In the genomic region with DNA sequence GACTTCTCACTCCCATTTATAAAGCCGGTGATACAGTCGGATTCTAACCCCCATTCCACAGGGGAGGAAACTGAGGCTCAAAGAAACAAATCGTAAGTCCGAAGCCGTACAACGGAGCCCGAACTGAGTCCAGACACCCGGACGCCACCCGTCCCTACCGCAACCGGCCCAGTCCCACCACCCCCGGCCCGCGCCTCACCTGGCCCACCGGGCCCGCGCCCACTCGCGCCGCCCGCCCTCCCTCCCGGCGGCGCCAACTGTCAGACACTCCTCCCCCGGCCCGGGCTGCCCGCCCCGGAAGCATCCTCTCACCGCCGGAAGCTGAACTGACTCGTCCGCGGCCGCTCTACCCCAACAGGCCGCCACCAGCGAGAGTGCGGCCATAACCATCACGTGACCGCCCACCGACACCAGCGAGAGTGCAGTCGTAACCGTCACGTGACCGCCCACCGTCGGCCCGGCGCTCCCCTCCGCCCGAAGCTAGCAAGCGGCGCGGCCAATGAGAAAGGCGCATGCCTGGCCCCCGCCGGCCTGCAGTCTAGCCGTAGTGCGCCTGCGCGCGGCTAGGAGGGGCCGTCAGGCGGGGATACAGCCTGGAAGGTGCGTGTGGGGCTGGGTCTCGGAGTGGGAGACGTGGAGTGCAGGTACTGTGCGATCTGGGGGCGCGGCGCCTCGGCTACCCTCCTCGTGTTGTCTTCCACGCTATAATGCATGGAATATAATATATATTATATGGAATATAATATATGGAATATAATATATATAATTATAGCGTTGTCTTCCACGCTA, we compare ENCODE assay signal across 8 cellular contexts. TPM values are rescaled to one million over a fixed set of nuclear protein-coding genes. Genes with fewer than 3 reads are reported as not detected.
DNase-seq lines count a peak whose midpoint lies in the region; ATAC-seq and TF ChIP-seq lines count a peak whose summit lies in the region.

Gene C19orf47, minus strand, starts transcription at position 273 of the 789 bp plus-strand sequence. CDS start 6,540 bp downstream, outside the sequence.
Gene PLD3, plus strand, starts transcription at position 571 of the 789 bp plus-strand sequence. CDS start 17,789 bp downstream, outside the sequence.

- H2AFZ ChIP-seq in GM23338, result peak within 1 kb of the TSS; percentile 80

- no peaks in the 10 kb centered on the region for H3K9me3 ChIP-seq in DOHH2 (ENCODE audit: control insufficient read depth, insufficient read depth, low read length)
- H3K9me3 ChIP-seq in naive thymus-derived CD4-positive, alpha-beta T cell (ENCODE audit: control insufficient read depth in 2 of 3, low read length in 3 of 3), result no peaks in the 10 kb centered on the region

- H3K36me3 Mint-ChIP-seq in GM23338 (ENCODE audit: low read depth), result no peaks in the 10 kb centered on the region; the same call in 2 of the 3 replicates
- peaks cover 0 to 5% (median 0%) of the 10 kb centered on the region in 5 donors for H3K36me3 Mint-ChIP-seq in naive thymus-derived CD4-positive, alpha-beta T cell
- peaks cover 4 to 14% of the 10 kb centered on the region in 2 donors for H3K36me3 Mint-ChIP-seq in stimulated activated naive B cell treated with anti-CD40 and anti-IgM and Interleukin-4, amounts not matched to agents 10 μg/mL and 1 μg/mL and 100 μg/mL, for 72 hours

- H3K27me3 Mint-ChIP-seq in GM23338 (ENCODE audit: insufficient read depth, low read depth, poor library complexity), result peaks cover 5% of the 10 kb centered on the region
- H3K27me3 Mint-ChIP-seq in naive thymus-derived CD4-positive, alpha-beta T cell, result peaks cover 0 to 2% (median 0%) of the 10 kb centered on the region in 5 donors
- no peaks in the 10 kb centered on the region for H3K27me3 Mint-ChIP-seq in stimulated activated naive B cell treated with anti-CD40 and anti-IgM and Interleukin-4, amounts not matched to agents 10 μg/mL and 1 μg/mL and 100 μg/mL, for 72 hours

- CTCF ChIA-PET in naive thymus-derived CD4-positive, alpha-beta T cell (lab: Charles Lee), result interaction anchor here (0.6 to 1.0 kb wide), 4 partner anchors 43 to 1714 kb away, joined by 3 to 5 read pairs (median 4); no protein-coding TSS in a partner anchor

- peak within 1 kb of the TSS; percentile 86 for H3K4me3 Mint-ChIP-seq in GM23338
- peak within 1 kb of the TSS; percentile 83 to 99 (median 96) for H3K4me3 Mint-ChIP-seq in naive thymus-derived CD4-positive, alpha-beta T cell
- peak within 1 kb of the TSS; percentile 81 to 87 for H3K4me3 Mint-ChIP-seq in stimulated activated naive B cell treated with anti-CD40 and anti-IgM and Interleukin-4, amounts not matched to agents 10 μg/mL and 1 μg/mL and 100 μg/mL, for 72 hours

- TF ChIP-seq CTCF in DOHH2 (IDR thresholded peaks at IDR 0.05; ENCODE audit: low read depth, low read length, poor library complexity, severe bottlenecking) (no peak), GM23338 (conservative IDR thresholded peaks at IDR 0.05; ENCODE audit: low read depth in 2 of 2) (no peak)

- H3K9me3 Mint-ChIP-seq in GM23338, result no peaks in the 10 kb centered on the region; the same call in 2 of the 3 replicates
- peaks cover 0 to 4% (median 0%) of the 10 kb centered on the region in 11 donors for H3K9me3 Mint-ChIP-seq in naive thymus-derived CD4-positive, alpha-beta T cell
- no peaks in the 10 kb centered on the region for H3K9me3 Mint-ChIP-seq in stimulated activated naive B cell treated with anti-CD40 and anti-IgM and Interleukin-4, amounts not matched to agents 10 μg/mL and 1 μg/mL and 100 μg/mL, for 72 hours

- DNase-seq in GM23338 (ENCODE audit: low spot score) (peak; percentile 99), LHCN-M2 (ENCODE audit: low read depth) (peak; percentile 98), RPMI8226 (peak; percentile 97), fibroblast of gingiva (ENCODE audit: low read depth) (peak; percentile 99)
- peak; percentile 95 to 98 for DNase-seq in activated T-helper 1 cell treated with anti-CD3 and anti-CD28 coated beads, Interleukin-2, amount 50 U/mL, for 16 hours (ENCODE audit: low read depth in 1 of 2, low spot score in 1 of 2)
- DNase-seq in naive thymus-derived CD4-positive, alpha-beta T cell, result peak; percentile 92 to 99 (median 97)
- peak; percentile 99 for DNase-seq in stimulated activated naive B cell treated with anti-CD40 and anti-IgM and Interleukin-4, amounts not matched to agents 10 μg/mL and 1 μg/mL and 100 μg/mL, for 72 hours

- H3K36me3 ChIP-seq in DOHH2 (ENCODE audit: control insufficient read depth, low read length) (peaks cover 14% of the 10 kb centered on the region), GM23338 (ENCODE audit: insufficient read depth) (no peaks in the 10 kb centered on the region)
- no peaks in the 10 kb centered on the region for H3K36me3 ChIP-seq in naive thymus-derived CD4-positive, alpha-beta T cell (ENCODE audit: control insufficient read depth in 2 of 3, insufficient read depth in 3 of 3, low read length in 3 of 3)

- H3K9me2 ChIP-seq in DOHH2 (replicated peaks; ENCODE audit: control insufficient read depth, low read length), result no peaks in the 10 kb centered on the region
- H3K9me2 ChIP-seq in GM23338 (ENCODE audit: insufficient read depth), result no peaks in the 10 kb centered on the region

- H3K4me2 ChIP-seq in DOHH2 (ENCODE audit: low read length), result peak within 1 kb of the TSS; percentile 77
- peak within 1 kb of the TSS; percentile 96 for H3K4me2 ChIP-seq in GM23338

- POLR2A ChIA-PET in naive thymus-derived CD4-positive, alpha-beta T cell (lab: Charles Lee), result interaction anchor here (0.6 to 1.5 kb wide), 11 partner anchors 56 to 1728 kb away, joined by 3 to 8 read pairs (median 4); partner anchors contain the start of genes AKT2, BLVRB, SERTAD1 and SERTAD3

- H3K27me3 ChIP-seq in DOHH2 (ENCODE audit: control insufficient read depth, low read length) (no peaks in the 10 kb centered on the region), GM23338 (ENCODE audit: insufficient read depth) (no peaks in the 10 kb centered on the region)
- no peaks in the 10 kb centered on the region for H3K27me3 ChIP-seq in naive thymus-derived CD4-positive, alpha-beta T cell (ENCODE audit: control insufficient read depth in 2 of 2, insufficient read depth in 2 of 2, low read length in 2 of 2)

- peak within 1 kb of the TSS; percentile 48 for H3K27ac ChIP-seq in DOHH2 (ENCODE audit: low read depth, low read length)
- no peak within 1 kb of the TSS for H3K27ac ChIP-seq in GM23338 (ENCODE audit: low read depth)
- peak within 1 kb of the TSS; percentile 86 for H3K27ac ChIP-seq in naive thymus-derived CD4-positive, alpha-beta T cell (ENCODE audit: low read depth, low read length)

- peaks cover 7% of the 10 kb centered on the region; the same call in 2 of the 3 replicates for H3K4me1 Mint-ChIP-seq in GM23338
- H3K4me1 Mint-ChIP-seq in naive thymus-derived CD4-positive, alpha-beta T cell, result peaks cover 20 to 51% (median 44%) of the 10 kb centered on the region in 7 donors
- H3K4me1 Mint-ChIP-seq in stimulated activated naive B cell treated with anti-CD40 and anti-IgM and Interleukin-4, amounts not matched to agents 10 μg/mL and 1 μg/mL and 100 μg/mL, for 72 hours, result peaks cover 12 to 30% of the 10 kb centered on the region in 2 donors

- peaks cover 13% of the 10 kb centered on the region for H3K4me1 ChIP-seq in DOHH2 (ENCODE audit: control insufficient read depth, low read length)
- no peaks in the 10 kb centered on the region for H3K4me1 ChIP-seq in GM23338 (ENCODE audit: insufficient read depth)
- peaks cover 7 to 14% of the 10 kb centered on the region in 2 donors for H3K4me1 ChIP-seq in naive thymus-derived CD4-positive, alpha-beta T cell (ENCODE audit: control insufficient read depth in 2 of 2, insufficient read depth in 2 of 2, low read length in 2 of 2)

- intact Hi-C loops in naive thymus-derived CD4-positive, alpha-beta T cell (cut with micrococcal nuclease), result loop anchor here (1.0 to 5.0 kb wide), 15 partner anchors 56 to 1979 kb away; partner anchors contain the start of genes AKT2 (in 2 of the 2), B9D2 (in 1 of the 2), MAP3K10 (in 1 of the 2) and MEGF8 (in 1 of the 2)

- H4K20me1 ChIP-seq in DOHH2 (ENCODE audit: control insufficient read depth, insufficient read depth, low read depth, low read length), result no peaks in the 10 kb centered on the region; the same call in 1 of the 2 replicates
- no peaks in the 10 kb centered on the region for H4K20me1 ChIP-seq in GM23338 (replicated peaks; ENCODE audit: insufficient read depth)

- peak within 1 kb of the TSS; percentile 62 for H3K27ac Mint-ChIP-seq in GM23338
- H3K27ac Mint-ChIP-seq in naive thymus-derived CD4-positive, alpha-beta T cell, result peak within 1 kb of the TSS; percentile 81 to 98 (median 93)
- peak within 1 kb of the TSS; percentile 94 for H3K27ac Mint-ChIP-seq in stimulated activated naive B cell treated with anti-CD40 and anti-IgM and Interleukin-4, amounts not matched to agents 10 μg/mL and 1 μg/mL and 100 μg/mL, for 72 hours

- H3K79me2 ChIP-seq in DOHH2 (ENCODE audit: control insufficient read depth, low read length) (peaks cover 48% of the 10 kb centered on the region), GM23338 (replicated peaks; ENCODE audit: insufficient read depth) (peaks cover 32% of the 10 kb centered on the region)

- H3K4me3 ChIP-seq in DOHH2 (ENCODE audit: low read length) (peak within 1 kb of the TSS; percentile 79), GM23338 (peak within 1 kb of the TSS; percentile 68)
- peak within 1 kb of the TSS; percentile 61 for H3K4me3 ChIP-seq in naive thymus-derived CD4-positive, alpha-beta T cell (ENCODE audit: low read length)

- peak; percentile 98 for ATAC-seq in GM23338
- peak; percentile 97 for ATAC-seq in naive thymus-derived CD4-positive, alpha-beta T cell
- peak; percentile 98 to 99 for ATAC-seq in stimulated activated naive B cell treated with anti-CD40 and anti-IgM and Interleukin-4, amounts not matched to agents 10 μg/mL and 1 μg/mL and 100 μg/mL, for 72 hours (replicated peaks)

- H3F3A ChIP-seq in DOHH2 (ENCODE audit: control insufficient read depth, insufficient read depth), result peaks cover 3% of the 10 kb centered on the region; the same call in 1 of the 2 replicates
- H3F3A ChIP-seq in GM23338 (replicated peaks; ENCODE audit: low read depth), result no peaks in the 10 kb centered on the region

TF ChIP-seq in GM23338, 12 proteins besides CTCF, POLR2A, EP300 and RAD21 (continues in another document):
- TF ChIP-seq NANOG (IDR thresholded peaks at IDR 0.05; ENCODE audit: borderline replicate concordance) (no peak), CREB1 (CRISPR knock-in tag; IDR thresholded peaks at IDR 0.05; ENCODE audit: low read depth) (peak; percentile 79)

RNA-seq across cellular contexts. Expression of gene C19orf47, which starts in this region (rescaled TPM):
- total RNA-seq in GM23338 (2014; rRNA removed; shearing (Covaris generic)), result 17.2 and 26.6 TPM in 2 replicates
- polyA plus RNA-seq in GM23338 (2016; fragmentation: Nextera tagmentation; extraction: Ambion mirVana), result 13.1 and 15.2 TPM in 2 replicates
- total RNA-seq in LHCN-M2 (2014; rRNA removed), result 18.8 and 24.2 TPM in 2 replicates
- 20.3 TPM for polyA plus RNA-seq in LHCN-M2 (2012)
- total RNA-seq in naive thymus-derived CD4-positive, alpha-beta T cell, result 10 to 100 TPM; 12.6 to 20.3 (median 15.8) TPM
- 10 to 100 TPM in 1 of 2 donors, 1 to 10 TPM in 1; 9.1 to 13.2 TPM for polyA plus RNA-seq in naive thymus-derived CD4-positive, alpha-beta T cell

RNA-seq across cellular contexts. Expression of gene PLD3, which starts in this region (rescaled TPM):
- 488 and 490 TPM in 2 replicates for total RNA-seq in GM23338 (2014; rRNA removed; shearing (Covaris generic))
- polyA plus RNA-seq in GM23338 (2016; fragmentation: Nextera tagmentation; extraction: Ambion mirVana), result 179 and 181 TPM in 2 replicates
- 338 and 480 TPM in 2 replicates for total RNA-seq in LHCN-M2 (2014; rRNA removed)
- 239 TPM for polyA plus RNA-seq in LHCN-M2 (2012)
- 100 to 1,000 TPM in 3 of 5 experiments, 10 to 100 TPM in 2; 75.4 to 137 (median 114) TPM for total RNA-seq in naive thymus-derived CD4-positive, alpha-beta T cell
- polyA plus RNA-seq in naive thymus-derived CD4-positive, alpha-beta T cell, result 10 to 100 TPM; 60.1 to 82.1 TPM
